In genomic region chr11:9750551-9750950, GRCh38 we compare ENCODE assay signal across 22 cellular contexts.
DNase-seq lines count a peak whose midpoint lies in the region; ATAC-seq and TF ChIP-seq lines count a peak whose summit lies in the region.
"Had no signal": no experiment of that assay in that cellular context is flagged by ENCODE, and none has a peak within 500 bp of the region (broad histone marks: within the 10 kb centered on the region; RNA-seq: fewer than 3 reads in every experiment).

No MANE protein-coding gene starts in this region.

- peaks cover 27% of the 10 kb centered on the region for H3K79me2 ChIP-seq in Karpas-422 (ENCODE audit: low read length)

- ATAC-seq in HG03378 (IDR thresholded peaks at IDR 0.05; ENCODE audit: unreplicated experiment), result no peak
- no peak for ATAC-seq in HG02763 (IDR thresholded peaks at IDR 0.05; ENCODE audit: unreplicated experiment)
- ATAC-seq in GM18511 (IDR thresholded peaks at IDR 0.05; ENCODE audit: unreplicated experiment), result no peak
- ATAC-seq: natural killer cell treated with Interleukin-12 subunit alpha and Interleukin-12 subunit beta and Interleukin-15 and Interleukin-18, amount 100 ng/mL, for 72 hours had no signal

- H3K27ac Mint-ChIP-seq in Calu3 (ENCODE audit: unreplicated experiment) (peak overlapping the region; percentile 47), endothelial cell (ENCODE audit: unreplicated experiment) (peak overlapping the region; percentile 95), neural crest cell (ENCODE audit: unreplicated experiment) (peak overlapping the region; percentile 30)
- H3K27ac Mint-ChIP-seq: activated CD4-positive, alpha-beta memory T cell treated with anti-CD3 and anti-CD28 coated beads, Interleukin-2, amount 10 ng/mL, durations not matched to agents 7 days and 5 days; mesothelial cell of epicardium had no signal

- H3K9me3 ChIP-seq in Karpas-422 (ENCODE audit: low read length), result no peaks in the 10 kb centered on the region
- H3K9me3 ChIP-seq: sigmoid colon had no signal

- H3K27ac ChIP-seq in Karpas-422 (ENCODE audit: low read length), result peak overlapping the region; percentile 87; the same call in 1 of the 2 replicates
- H3K27ac ChIP-seq: sigmoid colon, SK-N-MC had no signal

- intact Hi-C loops in Calu3 (cut with micrococcal nuclease; ENCODE audit: unreplicated experiment), result no loop called here

- H3K9me2 ChIP-seq in Karpas-422 (replicated peaks; ENCODE audit: insufficient read depth, low read length), result no peaks in the 10 kb centered on the region

- CTCF ChIA-PET in Calu3 (lab: Charles Lee), result no interaction called here

- H3K36me3 Mint-ChIP-seq in Calu3 (ENCODE audit: insufficient read depth, unreplicated experiment) (peaks cover 11% of the 10 kb centered on the region), endothelial cell (ENCODE audit: low read depth, unreplicated experiment) (peaks cover 24% of the 10 kb centered on the region), neural crest cell (ENCODE audit: low read depth) (peaks cover 8% of the 10 kb centered on the region)
- H3K36me3 Mint-ChIP-seq: natural killer cell treated with Interleukin-12 subunit alpha and Interleukin-12 subunit beta and Interleukin-15 and Interleukin-18, amount 100 ng/mL, for 72 hours had no signal

- no peaks in the 10 kb centered on the region for H3K27me3 ChIP-seq in Karpas-422 (ENCODE audit: low read length)
- H3K27me3 ChIP-seq: sigmoid colon had no signal

- H2AFZ ChIP-seq in Karpas-422 (ENCODE audit: low read length), result no peak overlapping the region

- peaks cover 49% of the 10 kb centered on the region for H3K36me3 ChIP-seq in Karpas-422 (ENCODE audit: insufficient read depth, low read length)

- H3K4me3 Mint-ChIP-seq in Calu3 (ENCODE audit: low read depth, unreplicated experiment) (no peak overlapping the region), endothelial cell (ENCODE audit: unreplicated experiment) (peak overlapping the region; percentile 35), neural crest cell (no peak overlapping the region)
- H3K4me3 Mint-ChIP-seq: activated CD4-positive, alpha-beta memory T cell treated with anti-CD3 and anti-CD28 coated beads, Interleukin-2, amount 10 ng/mL, durations not matched to agents 7 days and 5 days; brain; mesothelial cell of epicardium; natural killer cell treated with Interleukin-12 subunit alpha and Interleukin-12 subunit beta and Interleukin-15 and Interleukin-18, amount 100 ng/mL, for 72 hours had no signal

- H3K27me3 Mint-ChIP-seq in Calu3 (ENCODE audit: unreplicated experiment) (no peaks in the 10 kb centered on the region), endothelial cell (ENCODE audit: unreplicated experiment) (no peaks in the 10 kb centered on the region), neural crest cell (ENCODE audit: low read depth) (no peaks in the 10 kb centered on the region)
- H3K27me3 Mint-ChIP-seq: activated CD4-positive, alpha-beta memory T cell treated with anti-CD3 and anti-CD28 coated beads, Interleukin-2, amount 10 ng/mL, durations not matched to agents 7 days and 5 days; natural killer cell treated with Interleukin-12 subunit alpha and Interleukin-12 subunit beta and Interleukin-15 and Interleukin-18, amount 100 ng/mL, for 72 hours had no signal

- BruUV-seq in Calu3 (replicated peaks; lab: Mats Ljungman, UMichigan), result no TSS peak

- no peak overlapping the region for H3K4me3 ChIP-seq in Karpas-422 (ENCODE audit: low read length)
- H3K4me3 ChIP-seq: sigmoid colon, SK-N-MC had no signal

- no peak overlapping the region for H3K9ac ChIP-seq in Karpas-422 (ENCODE audit: low read length)

- TF ChIP-seq CTCF in Calu3 (IDR thresholded peaks at IDR 0.05; ENCODE audit: unreplicated experiment) (no peak), endothelial cell (IDR thresholded peaks at IDR 0.05; ENCODE audit: unreplicated experiment) (no peak), neural crest cell (conservative IDR thresholded peaks at IDR 0.05) (no peak)

- H3K9me3 Mint-ChIP-seq in Calu3 (ENCODE audit: low read depth, unreplicated experiment) (no peaks in the 10 kb centered on the region), endothelial cell (ENCODE audit: unreplicated experiment) (no peaks in the 10 kb centered on the region), neural crest cell (no peaks in the 10 kb centered on the region)
- H3K9me3 Mint-ChIP-seq: activated CD4-positive, alpha-beta memory T cell treated with anti-CD3 and anti-CD28 coated beads, Interleukin-2, amount 10 ng/mL, durations not matched to agents 7 days and 5 days; brain; mesothelial cell of epicardium; natural killer cell treated with Interleukin-12 subunit alpha and Interleukin-12 subunit beta and Interleukin-15 and Interleukin-18, amount 100 ng/mL, for 72 hours had no signal

- H3K4me2 ChIP-seq in Karpas-422 (ENCODE audit: low read depth, low read length, poor library complexity, severe bottlenecking), result no peak overlapping the region

- DNase-seq in Calu3 (no peak), Karpas-422 (no peak), endothelial cell (ENCODE audit: low spot score) (no peak), neural crest cell (ENCODE audit: low read depth, low spot score) (no peak), NK-92 (lab: John Stamatoyannopoulos, UW; ENCODE audit: unreplicated experiment) (no peak)
- DNase-seq: ACHN; activated CD4-positive, alpha-beta memory T cell treated with anti-CD3 and anti-CD28 coated beads, Interleukin-2, amount 10 ng/mL, durations not matched to agents 7 days and 5 days; activated gamma-delta T cell; C1 segment of cervical spinal cord; effector memory CD4-positive, alpha-beta T cell; NCI-H1105; NCI-H2081; NCI-H446; NK-92 treated with Interleukin-12 subunit alpha and Interleukin-12 subunit beta, amount 100 ng/mL, for 24 hours; sigmoid colon had no signal

- H3K4me1 Mint-ChIP-seq in Calu3 (ENCODE audit: low read depth, unreplicated experiment) (peaks cover 8% of the 10 kb centered on the region), endothelial cell (ENCODE audit: unreplicated experiment) (peaks cover 25% of the 10 kb centered on the region), neural crest cell (peaks cover 16% of the 10 kb centered on the region)

- H3K4me1 ChIP-seq in Karpas-422 (ENCODE audit: low read length), result peaks cover 92% of the 10 kb centered on the region

- H4K20me1 ChIP-seq in Karpas-422 (ENCODE audit: insufficient read depth, low read depth, low read length), result no peaks in the 10 kb centered on the region

Comparison
In these comparisons a context has a peak if more than half of its experiments do, and no peak if none do; other contexts are left out.
1. H3K27ac Mint-ChIP-seq: peak in every context shown above with its lines; median percentile 95 in endothelial cell; 47 in Calu3; 30 in neural crest cell.